ENCODE assay signal across 8 cellular contexts in genomic region chr19:48714759-48715261, GRCh38. TPM values are rescaled to one million over a fixed set of nuclear protein-coding genes. Genes with fewer than 3 reads are reported as not detected.
DNase-seq lines count a peak whose midpoint lies in the region; ATAC-seq, FAIRE-seq and TF ChIP-seq lines count a peak whose summit lies in the region.

No MANE protein-coding gene starts in this region.

- H3K9me3 Mint-ChIP-seq in IgD-negative memory B cell = peaks cover 0 to 2% (median 0%) of the 10 kb centered on the region in 3 donors

- no peak for ATAC-seq in A549

- TF ChIP-seq POLR2A in A549 (IDR thresholded peaks at IDR 0.05; ENCODE audit: low read length) = no peak

- H3K4me1 ChIP-seq in A549 (peaks cover 16% of the 10 kb centered on the region), muscle layer of duodenum (ENCODE audit: control insufficient read depth in 1 of 2, insufficient read depth in 2 of 2, low read length in 2 of 2) (peaks cover 7 to 42% of the 10 kb centered on the region in 2 donors)

- peak overlapping the region; percentile 84 to 94 (median 87) for H3K4me3 Mint-ChIP-seq in IgD-negative memory B cell

- H3K27ac Mint-ChIP-seq in IgD-negative memory B cell = peak overlapping the region in 1 of 3 donors; percentile 26

- H3K27ac ChIP-seq in A549 (peak overlapping the region; percentile 86 to 90), cingulate gyrus (ENCODE audit: low read depth, low read length) (peak overlapping the region; percentile 94), muscle layer of duodenum (ENCODE audit: low read length) (peak overlapping the region; percentile 91)

- TF ChIP-seq EP300 in A549 (IDR thresholded peaks at IDR 0.05) = no peak

- no peak for TF ChIP-seq RAD21 in A549 (conservative IDR thresholded peaks at IDR 0.05 in 1 of 2, IDR thresholded peaks at IDR 0.05 in 1 of 2)

- CTCF ChIA-PET in A549 (lab: Yijun Ruan, JAX) = interaction anchor here (1.0 to 5.4 kb wide), 10 partner anchors 9 to 121 kb away, joined by 3 to 31 read pairs (median 12); partner anchors contain the start of genes CA11 and HSD17B14

- no peak for TF ChIP-seq CTCF in A549 (IDR thresholded peaks at IDR 0.05)

- DNase-seq in A549 (ENCODE audit: low read depth in 1 of 2, low spot score in 1 of 2) = no peak
- DNase-seq in hepatic stellate cell (ENCODE audit: low spot score) = no peak
- DNase-seq in central memory CD4-positive, alpha-beta T cell = no peak
- no peak for DNase-seq in SW 1271 (lab: John Stamatoyannopoulos, UW)
- no peak for DNase-seq in DMS153 treated with DMSO at 0.1 percent for 48 hours (lab: John Stamatoyannopoulos, UW; ENCODE audit: unreplicated experiment)

- peak overlapping the region; percentile 94 for H3K4me2 ChIP-seq in A549

- WGBS in A549 (ENCODE audit: missing lambda C conversion rate) = 28% methylated on average over 13 of the region's 13 CpGs

- H3K27me3 Mint-ChIP-seq in IgD-negative memory B cell = no peaks in the 10 kb centered on the region

- no peaks in the 10 kb centered on the region for H3K36me3 ChIP-seq in muscle layer of duodenum (ENCODE audit: control insufficient read depth in 1 of 2, insufficient read depth in 2 of 2, low read length in 2 of 2)

- POLR2A ChIA-PET in A549 (lab: Yijun Ruan, JAX) = interaction anchor here (0.8 to 1.4 kb wide), 3 partner anchors 24 to 96 kb away, joined by 3 to 5 read pairs (median 4); partner anchors contain the start of genes RPL18 and SPHK2

- H3K27me3 ChIP-seq in muscle layer of duodenum (ENCODE audit: low read depth, low read length) = no peaks in the 10 kb centered on the region

- H3K4me1 Mint-ChIP-seq in IgD-negative memory B cell = peaks cover 5 to 15% (median 7%) of the 10 kb centered on the region in 3 donors

- H3K36me3 Mint-ChIP-seq in IgD-negative memory B cell = peaks cover 1% of the 10 kb centered on the region

- H3K4me3 ChIP-seq in A549 = peak overlapping the region; percentile 55
- H3K4me3 ChIP-seq in muscle layer of duodenum (ENCODE audit: low read depth in 1 of 2, low read length in 2 of 2) = peak overlapping the region; percentile 70 to 84

- H3K9me3 ChIP-seq in A549 = no peaks in the 10 kb centered on the region
- H3K9me3 ChIP-seq in muscle layer of duodenum (ENCODE audit: control insufficient read depth in 1 of 2, low read length in 2 of 2) = peaks cover 0 to 3% of the 10 kb centered on the region in 2 donors

- FAIRE-seq in A549 (lab: Jason Lieb, UNC) = no peak

TF ChIP-seq in A549, 52 proteins besides CTCF, POLR2A, EP300 and RAD21:
- no peak for TF ChIP-seq E2F6 (IDR thresholded peaks at IDR 0.05; ENCODE audit: borderline replicate concordance, low read depth)
- no peak for TF ChIP-seq CHD4 (IDR thresholded peaks at IDR 0.05; ENCODE audit: borderline replicate concordance)
- no peak for TF ChIP-seq HOXB13 (CRISPR knock-in tag; IDR thresholded peaks at IDR 0.05; ENCODE audit: low read depth)
- no peak for TF ChIP-seq MAZ (IDR thresholded peaks at IDR 0.05; ENCODE audit: borderline replicate concordance, low read depth, low read length)
- TF ChIP-seq ZNF302 (CRISPR knock-in tag; IDR thresholded peaks at IDR 0.05) = no peak
- no peak for TF ChIP-seq NPAS2 (CRISPR knock-in tag; IDR thresholded peaks at IDR 0.05; ENCODE audit: borderline replicate concordance)
- TF ChIP-seq PBX3 (IDR thresholded peaks at IDR 0.05) = no peak

RNA-seq across cellular contexts. Expression of gene MAMSTR, which starts 4.7 kb away (rescaled TPM):
- polyA plus RNA-seq in A549 (2011; rRNA removed) (0.45 and 0.52 TPM in 2 replicates), A549 (2017; fragmentation: RNase III; extraction: RNeasy Plus Mini Kit Qiagen cat#74134 plus additional on column Dnase treatment) (0.33 to 0.44 TPM (median 0.40 TPM) in 3 replicates), IgD-negative memory B cell (0.45 TPM)
- polyA plus RNA-seq in A549 (2012; cell fraction: cytosol; rRNA removed) = 0.81 and 0.87 TPM in 2 replicates
- polyA plus RNA-seq in A549 (2012; cell fraction: nucleus; rRNA removed) = 0.85 and 0.95 TPM in 2 replicates
- 0.92 and 1.0 TPM in 2 replicates for polyA minus RNA-seq in A549 (2011; rRNA and poly(A)+ RNA removed)

RNA-seq across cellular contexts. Expression of gene FUT2, which starts 19.0 kb away (rescaled TPM):
- not detected in 2 replicates for polyA plus RNA-seq in A549 (2011; rRNA removed)
- not detected in 2 replicates for polyA plus RNA-seq in A549 (2012; cell fraction: cytosol; rRNA removed)
- not detected in 2 replicates for polyA plus RNA-seq in A549 (2012; cell fraction: nucleus; rRNA removed)
- polyA plus RNA-seq in A549 (2017; fragmentation: RNase III; extraction: RNeasy Plus Mini Kit Qiagen cat#74134 plus additional on column Dnase treatment) = not detected in 3 replicates
- not detected in 2 replicates for polyA minus RNA-seq in A549 (2011; rRNA and poly(A)+ RNA removed)
- polyA plus RNA-seq in IgD-negative memory B cell = not detected

RNA-seq across cellular contexts. Expression of gene RASIP1, which starts 25.6 kb away (rescaled TPM):
- 0.33 and 0.40 TPM in 2 replicates for polyA plus RNA-seq in A549 (2011; rRNA removed)
- 0.36 and 0.47 TPM in 2 replicates for polyA plus RNA-seq in A549 (2012; cell fraction: cytosol; rRNA removed)
- polyA plus RNA-seq in A549 (2012; cell fraction: nucleus; rRNA removed) = 0.69 and 0.83 TPM in 2 replicates
- 0.36 to 0.62 TPM (median 0.45 TPM) in 3 replicates for polyA plus RNA-seq in A549 (2017; fragmentation: RNase III; extraction: RNeasy Plus Mini Kit Qiagen cat#74134 plus additional on column Dnase treatment)
- polyA minus RNA-seq in A549 (2011; rRNA and poly(A)+ RNA removed) = 0.10 and 0.45 TPM in 2 replicates
- 0.26 TPM for polyA plus RNA-seq in IgD-negative memory B cell

RNA-seq across cellular contexts. Expression of gene IZUMO1, which starts 31.9 kb away (rescaled TPM):
- polyA plus RNA-seq in A549 (2011; rRNA removed) (not detected in 2 replicates), A549 (2017; fragmentation: RNase III; extraction: RNeasy Plus Mini Kit Qiagen cat#74134 plus additional on column Dnase treatment) (not detected in 3 replicates), IgD-negative memory B cell (not detected)
- not detected in 2 replicates for polyA plus RNA-seq in A549 (2012; cell fraction: cytosol; rRNA removed)
- polyA plus RNA-seq in A549 (2012; cell fraction: nucleus; rRNA removed) = 0.04 TPM in 1 of 2 replicates, not detected in the other
- polyA minus RNA-seq in A549 (2011; rRNA and poly(A)+ RNA removed) = not detected in 2 replicates

RNA-seq across cellular contexts. Expression of gene FUT1, which starts 37.6 kb away (rescaled TPM):
- 1.4 and 1.5 TPM in 2 replicates for polyA plus RNA-seq in A549 (2011; rRNA removed)
- polyA plus RNA-seq in A549 (2012; cell fraction: cytosol; rRNA removed) = 0.17 and 0.21 TPM in 2 replicates
- 0.20 and 0.55 TPM in 2 replicates for polyA plus RNA-seq in A549 (2012; cell fraction: nucleus; rRNA removed)
- 0.05 to 0.13 TPM (median 0.09 TPM) in 3 replicates for polyA plus RNA-seq in A549 (2017; fragmentation: RNase III; extraction: RNeasy Plus Mini Kit Qiagen cat#74134 plus additional on column Dnase treatment)
- 1.0 and 1.1 TPM in 2 replicates for polyA minus RNA-seq in A549 (2011; rRNA and poly(A)+ RNA removed)
- not detected for polyA plus RNA-seq in IgD-negative memory B cell
